In the genomic region with DNA sequence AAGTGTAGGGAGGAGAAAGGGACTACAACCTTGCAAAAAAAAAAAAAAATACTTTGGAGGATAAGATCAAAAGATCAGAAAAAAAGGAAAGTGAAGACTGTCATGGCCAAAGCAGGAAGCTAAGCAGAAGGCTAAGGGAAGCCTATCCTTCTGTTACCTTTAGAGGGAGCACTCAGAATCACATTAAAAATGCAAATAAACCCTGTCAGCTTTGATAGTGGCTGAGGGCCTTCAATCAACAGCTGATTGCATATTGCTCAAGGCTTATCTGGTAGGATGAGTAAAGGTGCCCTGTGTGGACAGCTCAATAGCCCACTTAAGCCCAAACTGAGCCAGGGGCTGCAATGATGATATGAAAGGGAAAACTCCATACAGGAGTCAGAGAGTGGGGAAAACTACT, we compare ENCODE assay signal across 11 cellular contexts.
DNase-seq lines count a peak whose midpoint lies in the region; ATAC-seq and TF ChIP-seq lines count a peak whose summit lies in the region.
"Had no signal": no experiment of that assay in that cellular context is flagged by ENCODE, and none has a peak within 500 bp of the region (broad histone marks: within the 10 kb centered on the region; RNA-seq: fewer than 3 reads in every experiment).

No MANE protein-coding gene starts in this region.

- no peak overlapping the region for H3K27ac ChIP-seq in ovary

- intact Hi-C loops in ovary (cut with DNase I) = no loop called here

- no peak overlapping the region for H3K9ac ChIP-seq in adipocyte (ENCODE audit: low read length)

- ATAC-seq in HG02623 (IDR thresholded peaks at IDR 0.05; ENCODE audit: unreplicated experiment) (no peak), HG02678 (IDR thresholded peaks at IDR 0.05; ENCODE audit: unreplicated experiment) (no peak)
- ATAC-seq: T-cell had no signal

- H3K9me3 ChIP-seq in adipocyte (ENCODE audit: control insufficient read depth, low read length) (no peaks in the 10 kb centered on the region), ovary (peaks cover 0 to 3% of the 10 kb centered on the region in 2 donors)

- no peak for TF ChIP-seq POLR2A in ovary (IDR thresholded peaks at IDR 0.05)

- no peaks in the 10 kb centered on the region for H3K4me1 ChIP-seq in adipocyte (ENCODE audit: control insufficient read depth, insufficient read depth, low read length)
- no peaks in the 10 kb centered on the region for H3K4me1 ChIP-seq in ovary (ENCODE audit: insufficient read depth)

- no peak overlapping the region for H3K4me3 ChIP-seq in adipocyte (ENCODE audit: low read length)
- H3K4me3 ChIP-seq in ovary = no peak overlapping the region

- TF ChIP-seq EP300 in ovary (IDR thresholded peaks at IDR 0.05) = no peak

- H3K36me3 ChIP-seq in adipocyte (ENCODE audit: control insufficient read depth, insufficient read depth, low read length, severe bottlenecking) (no peaks in the 10 kb centered on the region), ovary (no peaks in the 10 kb centered on the region)

- no peak for TF ChIP-seq CTCF in ovary (IDR thresholded peaks at IDR 0.05)

- no peaks in the 10 kb centered on the region for H3K27me3 ChIP-seq in adipocyte (replicated peaks; ENCODE audit: control insufficient read depth, insufficient read depth, low read length)
- H3K27me3 ChIP-seq in ovary = no peaks in the 10 kb centered on the region

- DNase-seq in DMS53 (lab: John Stamatoyannopoulos, UW) (peak; percentile 4), DMS53 treated with DMSO at 0.1 percent for 48 hours (lab: John Stamatoyannopoulos, UW; ENCODE audit: unreplicated experiment) (no peak), Kasumi-1 (lab: John Stamatoyannopoulos, UW) (peak; percentile 39 to 50), adipocyte (ENCODE audit: low read depth) (peak; percentile 1), myocyte (ENCODE audit: low read depth) (peak; percentile 13), ovary (no peak)
- DNase-seq: activated T-cell treated with anti-CD3 and anti-CD28 coated beads, Interleukin-2, amount 50 U/mL, for 1 hour; NCI-H2029 treated with DMSO at 0.1 percent for 48 hours; T-cell had no signal

Comparison
In these comparisons a context has a peak if more than half of its experiments do, and no peak if none do; other contexts are left out.
1. DNase-seq: peak in DMS53 (single experiment), Kasumi-1 (2 of 2), adipocyte (single experiment) and myocyte (single experiment); none in DMS53 treated with DMSO at 0.1 percent for 48 hours (single experiment) and ovary (0 of 5).